In genomic region chr1:11804666-11805453, GRCh38 we compare ENCODE assay signal across 1 cellular context.
TF ChIP-seq lines count a peak whose summit lies in the region.

No MANE protein-coding gene starts in this region.

TF ChIP-seq in K562, 482 proteins besides CTCF, POLR2A, EP300 and RAD21 (continued from another document and continues in another):
- TF ChIP-seq ZNF143 (CRISPR knock-in tag; IDR thresholded peaks at IDR 0.05), result 0 out of 2 replicates have a peak, but pooled peaks have one; percentile 12
- 0 out of 2 replicates have a peak, but pooled peaks have one; percentile 11 for TF ChIP-seq ZNF583 (CRISPR knock-in tag; IDR thresholded peaks at IDR 0.05)
- no peak for TF ChIP-seq PTRF (tag; IDR thresholded peaks at IDR 0.05)
- no peak for TF ChIP-seq ZNF316 (IDR thresholded peaks at IDR 0.05)
- no peak; the same call in 1 of the 2 replicates for TF ChIP-seq MBD2 (IDR thresholded peaks at IDR 0.05; ENCODE audit: borderline replicate concordance, low read depth)
- TF ChIP-seq ID3 (CRISPR knock-in tag; IDR thresholded peaks at IDR 0.05), result no peak
- TF ChIP-seq ID3 (tag; IDR thresholded peaks at IDR 0.05), result no peak
- no peak for TF ChIP-seq PTTG1 (tag; IDR thresholded peaks at IDR 0.05; ENCODE audit: low read depth)
- TF ChIP-seq ZNF3 (CRISPR knock-in tag; IDR thresholded peaks at IDR 0.05), result no peak
- TF ChIP-seq ZBTB12 (CRISPR knock-in tag; IDR thresholded peaks at IDR 0.05), result no peak
- TF ChIP-seq ZBTB43 (CRISPR knock-in tag; IDR thresholded peaks at IDR 0.05), result no peak
- TF ChIP-seq ZNF444 (CRISPR knock-in tag; IDR thresholded peaks at IDR 0.05), result 0 out of 2 replicates have a peak, but pooled peaks have one; percentile 41
- TF ChIP-seq TAF7 (tag; IDR thresholded peaks at IDR 0.05), result no peak
- TF ChIP-seq ZBED1 (IDR thresholded peaks at IDR 0.05), result peak; percentile 35; the same call in 1 of the 2 replicates
- no peak for TF ChIP-seq FOXJ3 (CRISPR knock-in tag; IDR thresholded peaks at IDR 0.05)
- no peak for TF ChIP-seq NFIX (CRISPR knock-in tag; IDR thresholded peaks at IDR 0.05; ENCODE audit: low read depth)
- no peak for TF ChIP-seq ZNF766 (CRISPR knock-in tag; conservative IDR thresholded peaks at IDR 0.05)
- no peak for TF ChIP-seq ZFX (CRISPR knock-in tag; IDR thresholded peaks at IDR 0.05)
- TF ChIP-seq ZNF592 (IDR thresholded peaks at IDR 0.05), result no peak
- TF ChIP-seq GABPA (tag; conservative IDR thresholded peaks at IDR 0.05; ENCODE audit: low read depth), result no peak
- TF ChIP-seq ZNF561 (CRISPR knock-in tag; conservative IDR thresholded peaks at IDR 0.05), result no peak
- no peak; the same call in 1 of the 2 replicates for TF ChIP-seq JUND (IDR thresholded peaks at IDR 0.05; ENCODE audit: borderline replicate concordance, low read depth, low read length)
- no peak for TF ChIP-seq JUND (tag; IDR thresholded peaks at IDR 0.05; ENCODE audit: borderline replicate concordance, low read depth, low read length)
- no peak for TF ChIP-seq SNAPC5 (CRISPR knock-in tag; IDR thresholded peaks at IDR 0.05)
- no peak; the same call in 1 of the 2 replicates for TF ChIP-seq PPARD (CRISPR knock-in tag; IDR thresholded peaks at IDR 0.05)
- TF ChIP-seq SIN3A (IDR thresholded peaks at IDR 0.05; ENCODE audit: borderline replicate concordance in 2 of 2, control insufficient read depth in 1 of 2, low read depth in 2 of 2, low read length in 2 of 2), result no peak; a peak in 2 of 4 replicates
- no peak for TF ChIP-seq MECOM (CRISPR knock-in tag; IDR thresholded peaks at IDR 0.05)
- TF ChIP-seq ZNF324 (CRISPR knock-in tag; IDR thresholded peaks at IDR 0.05), result no peak
- TF ChIP-seq SAP30 (IDR thresholded peaks at IDR 0.05; ENCODE audit: borderline replicate concordance, insufficient read depth, low read depth, low read length, poor library complexity, severe bottlenecking), result no peak
- no peak for TF ChIP-seq LARP7 (IDR thresholded peaks at IDR 0.05)
- no peak for TF ChIP-seq CREB3L1 (IDR thresholded peaks at IDR 0.05; ENCODE audit: borderline replicate concordance, low read depth)
- TF ChIP-seq HOMEZ (CRISPR knock-in tag; IDR thresholded peaks at IDR 0.05), result no peak
- TF ChIP-seq SNIP1 (IDR thresholded peaks at IDR 0.05; ENCODE audit: low read depth), result no peak
- no peak for TF ChIP-seq PTBP1 (IDR thresholded peaks at IDR 0.05; ENCODE audit: low read depth, low read length)
- 0 out of 2 replicates have a peak, but pooled peaks have one; percentile 17 for TF ChIP-seq ZNF311 (CRISPR knock-in tag; IDR thresholded peaks at IDR 0.05)
- TF ChIP-seq E2F3 (CRISPR knock-in tag; IDR thresholded peaks at IDR 0.05), result peak; percentile 43; the same call in 1 of the 2 replicates
- TF ChIP-seq ETS1 (conservative IDR thresholded peaks at IDR 0.05; ENCODE audit: control insufficient read depth, low read depth, low read length), result no peak
- TF ChIP-seq ARID3A (IDR thresholded peaks at IDR 0.05; ENCODE audit: borderline replicate concordance, low read depth, low read length), result no peak
- TF ChIP-seq HEY1 (CRISPR knock-in tag; IDR thresholded peaks at IDR 0.05; ENCODE audit: borderline replicate concordance), result no peak
- no peak for TF ChIP-seq ZNF79 (CRISPR knock-in tag; IDR thresholded peaks at IDR 0.05; ENCODE audit: low read depth)
- no peak; a peak in 1 of 6 replicates for TF ChIP-seq ZBTB11 (CRISPR knock-in tag; IDR thresholded peaks at IDR 0.05)
- TF ChIP-seq GATA2 (CRISPR knock-in tag; IDR thresholded peaks at IDR 0.05), result no peak
- no peak for TF ChIP-seq ETS2 (tag; IDR thresholded peaks at IDR 0.05; ENCODE audit: borderline replicate concordance, poor library complexity, severe bottlenecking)
- no peak for TF ChIP-seq CCAR2 (IDR thresholded peaks at IDR 0.05; ENCODE audit: low read depth, low read length)
- no peak for TF ChIP-seq NFIC (IDR thresholded peaks at IDR 0.05)
- no peak for TF ChIP-seq HCFC1 (IDR thresholded peaks at IDR 0.05; ENCODE audit: low read depth, low read length)
- no peak for TF ChIP-seq SAFB2 (IDR thresholded peaks at IDR 0.05; ENCODE audit: borderline replicate concordance, low read depth, low read length, severe bottlenecking)
- TF ChIP-seq ZNF197 (CRISPR knock-in tag; IDR thresholded peaks at IDR 0.05; ENCODE audit: low read depth), result no peak
- TF ChIP-seq IFI16 (CRISPR knock-in tag; IDR thresholded peaks at IDR 0.05), result no peak
- no peak for TF ChIP-seq ZNF551 (CRISPR knock-in tag; IDR thresholded peaks at IDR 0.05)
- 0 out of 2 replicates have a peak, but pooled peaks have one; percentile 49 for TF ChIP-seq TCF15 (CRISPR knock-in tag; IDR thresholded peaks at IDR 0.05)
- no peak for TF ChIP-seq GTF2A2 (tag; IDR thresholded peaks at IDR 0.05)
- TF ChIP-seq CGGBP1 (CRISPR knock-in tag; IDR thresholded peaks at IDR 0.05), result no peak
